In genomic region chr2:147327636-147328035, GRCh38 we compare ENCODE assay signal across 13 cellular contexts.
DNase-seq lines count a peak whose midpoint lies in the region; ATAC-seq, FAIRE-seq and TF ChIP-seq lines count a peak whose summit lies in the region.
"Had no signal": no experiment of that assay in that cellular context is flagged by ENCODE, and none has a peak within 500 bp of the region (broad histone marks: within the 10 kb centered on the region; RNA-seq: fewer than 3 reads in every experiment).

No MANE protein-coding gene starts in this region.

- DNase-seq in frontal cortex (ENCODE audit: low spot score in 2 of 2): no peak
- no peak for DNase-seq in brain microvascular endothelial cell
- DNase-seq: heart left ventricle, OCI-M1, upper lobe of left lung had no signal

- no peak for FAIRE-seq in frontal cortex (lab: Jason Lieb, UNC)
- FAIRE-seq: GM18507 had no signal

- H3K4me1 ChIP-seq in ACC112 (ENCODE audit: control insufficient read depth, insufficient read depth, low read length, unreplicated experiment): no peaks in the 10 kb centered on the region
- H3K4me1 ChIP-seq: heart left ventricle, upper lobe of left lung had no signal

- no peak for TF ChIP-seq CTCF in brain microvascular endothelial cell (IDR thresholded peaks at IDR 0.05; ENCODE audit: low read depth, low read length, missing control alignments)

- in situ Hi-C loops in brain microvascular endothelial cell (cut with HindIII; ENCODE audit: low pct_ligation_motif_present, low sequenced_read_pairs): no loop called here

- H3K36me3 Mint-ChIP-seq in activated naive CD4-positive, alpha-beta T cell treated with anti-CD3 and anti-CD28 coated beads, Interleukin-2, amount 50 U/mL, for 24 hours: no peaks in the 10 kb centered on the region
- H3K36me3 Mint-ChIP-seq: CD8-positive, alpha-beta T cell had no signal

- H3K4me1 Mint-ChIP-seq in activated naive CD4-positive, alpha-beta T cell treated with anti-CD3 and anti-CD28 coated beads, Interleukin-2, amount 50 U/mL, for 24 hours: peaks cover 16% of the 10 kb centered on the region

- H3K4me3 Mint-ChIP-seq in activated naive CD4-positive, alpha-beta T cell treated with anti-CD3 and anti-CD28 coated beads, Interleukin-2, amount 50 U/mL, for 24 hours: peak overlapping the region; percentile 59
- H3K4me3 Mint-ChIP-seq: CD8-positive, alpha-beta T cell had no signal

- H3K27me3 Mint-ChIP-seq in activated naive CD4-positive, alpha-beta T cell treated with anti-CD3 and anti-CD28 coated beads, Interleukin-2, amount 50 U/mL, for 24 hours: no peaks in the 10 kb centered on the region

- no peaks in the 10 kb centered on the region for H3K79me2 ChIP-seq in ACC112 (ENCODE audit: control insufficient read depth, insufficient read depth, low read length, unreplicated experiment)

- peak; percentile 65 for ATAC-seq in GM18511 (IDR thresholded peaks at IDR 0.05; ENCODE audit: unreplicated experiment)
- ATAC-seq in HG03342 (IDR thresholded peaks at IDR 0.05; ENCODE audit: unreplicated experiment): peak; percentile 58
- no peak for ATAC-seq in HG03439 (IDR thresholded peaks at IDR 0.05; ENCODE audit: unreplicated experiment)
- ATAC-seq in GM18861 (IDR thresholded peaks at IDR 0.05; ENCODE audit: unreplicated experiment): no peak
- ATAC-seq: CD8-positive, alpha-beta T cell had no signal

- H2AFZ ChIP-seq in ACC112 (ENCODE audit: low read length, unreplicated experiment): peak overlapping the region; percentile 6

- no peak overlapping the region for H3K27ac Mint-ChIP-seq in activated naive CD4-positive, alpha-beta T cell treated with anti-CD3 and anti-CD28 coated beads, Interleukin-2, amount 50 U/mL, for 24 hours
- H3K27ac Mint-ChIP-seq: CD8-positive, alpha-beta T cell had no signal

- no peak overlapping the region for H3K4me3 ChIP-seq in ACC112 (ENCODE audit: low read depth, low read length)
- no peak overlapping the region for H3K4me3 ChIP-seq in brain microvascular endothelial cell (ENCODE audit: low read depth, low read length)
- H3K4me3 ChIP-seq: heart left ventricle, upper lobe of left lung had no signal

- H3K36me3 ChIP-seq in ACC112 (ENCODE audit: insufficient read depth, low read length) (no peaks in the 10 kb centered on the region), brain microvascular endothelial cell (replicated peaks) (no peaks in the 10 kb centered on the region)
- H3K36me3 ChIP-seq: heart left ventricle, upper lobe of left lung had no signal

- H3K27me3 ChIP-seq in ACC112 (ENCODE audit: insufficient read depth, low read length) (no peaks in the 10 kb centered on the region), brain microvascular endothelial cell (replicated peaks) (no peaks in the 10 kb centered on the region)
- H3K27me3 ChIP-seq: heart left ventricle, upper lobe of left lung had no signal

- H3K27ac ChIP-seq in ACC112 (ENCODE audit: low read depth, low read length) (no peak overlapping the region), brain microvascular endothelial cell (no peak overlapping the region)
- H3K27ac ChIP-seq: heart left ventricle, upper lobe of left lung had no signal

- H3K9me3 Mint-ChIP-seq in activated naive CD4-positive, alpha-beta T cell treated with anti-CD3 and anti-CD28 coated beads, Interleukin-2, amount 50 U/mL, for 24 hours: no peaks in the 10 kb centered on the region
- H3K9me3 Mint-ChIP-seq: CD8-positive, alpha-beta T cell had no signal

Comparison
In these comparisons a context has a peak if more than half of its experiments do, and no peak if none do; other contexts are left out.
1. ATAC-seq: peak in GM18511 (single experiment) and HG03342 (single experiment); none in HG03439 (single experiment) and GM18861 (single experiment).